In the genomic region with DNA sequence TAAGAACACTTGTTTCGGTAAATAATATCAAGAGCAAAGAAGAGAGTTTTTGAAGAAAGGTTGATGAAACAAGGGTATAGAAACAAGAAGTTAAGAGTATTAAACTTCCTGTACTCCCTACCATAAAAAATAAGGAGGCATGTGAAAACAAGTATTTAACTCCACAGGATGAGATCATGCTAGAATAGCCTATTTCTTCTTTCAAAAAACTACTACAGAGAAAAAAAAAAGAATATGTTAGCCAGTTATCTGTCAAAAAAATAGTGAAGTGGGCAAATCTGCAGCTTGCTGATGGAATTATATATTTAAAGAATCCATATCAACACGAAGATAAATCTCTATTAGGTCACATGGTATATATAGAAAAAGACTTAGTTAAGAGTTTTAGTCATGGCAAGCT, we compare ENCODE assay signal across 16 cellular contexts.
"Had no signal": no experiment of that assay in that cellular context is flagged by ENCODE, and none has a peak within 500 bp of the region (broad histone marks: within the 10 kb centered on the region; RNA-seq: fewer than 3 reads in every experiment).

No MANE protein-coding gene starts in this region.

- H3K27ac ChIP-seq: ascending aorta, cardiac muscle cell, left lung, pancreas, right lobe of liver, thyroid gland, WERI-Rb-1 had no signal

- H3K4me3 Mint-ChIP-seq: activated naive CD4-positive, alpha-beta T cell treated with anti-CD3 and anti-CD28 coated beads for 36 hours; stimulated activated memory B cell treated with anti-CD40 and anti-IgM and Interleukin-4, amounts not matched to agents 10 μg/mL and 1 μg/mL and 100 μg/mL, for 72 hours had no signal

- H3K36me3 ChIP-seq: ascending aorta, cardiac muscle cell, left lung, pancreas, right lobe of liver, thyroid gland had no signal

- H3K4me3 ChIP-seq: ascending aorta, cardiac muscle cell, left lung, pancreas, right lobe of liver, thyroid gland had no signal

- ATAC-seq: left lung; pancreas; right lobe of liver; stimulated activated memory B cell treated with anti-CD40 and anti-IgM and Interleukin-4, amounts not matched to agents 10 μg/mL and 1 μg/mL and 100 μg/mL, for 72 hours had no signal

- H3K27me3 ChIP-seq: ascending aorta, cardiac muscle cell, left lung, pancreas, right lobe of liver, thyroid gland had no signal

- H3K9me3 ChIP-seq: ascending aorta, left lung, pancreas, right lobe of liver, thyroid gland had no signal

- H3K9me3 Mint-ChIP-seq: activated naive CD4-positive, alpha-beta T cell treated with anti-CD3 and anti-CD28 coated beads for 36 hours; stimulated activated memory B cell treated with anti-CD40 and anti-IgM and Interleukin-4, amounts not matched to agents 10 μg/mL and 1 μg/mL and 100 μg/mL, for 72 hours had no signal

- H3K27ac Mint-ChIP-seq: activated naive CD4-positive, alpha-beta T cell treated with anti-CD3 and anti-CD28 coated beads for 36 hours; stimulated activated memory B cell treated with anti-CD40 and anti-IgM and Interleukin-4, amounts not matched to agents 10 μg/mL and 1 μg/mL and 100 μg/mL, for 72 hours had no signal

- H3K27me3 Mint-ChIP-seq: stimulated activated memory B cell treated with anti-CD40 and anti-IgM and Interleukin-4, amounts not matched to agents 10 μg/mL and 1 μg/mL and 100 μg/mL, for 72 hours had no signal

- DNase-seq: activated CD4-positive, alpha-beta T cell treated with anti-CD3 and anti-CD28 coated beads for 1 hour; activated naive CD4-positive, alpha-beta T cell treated with anti-CD3 and anti-CD28 coated beads for 36 hours; foreskin fibroblast; glutamatergic neuron; hypothalamus; left lung; pancreas; right lobe of liver; stimulated activated CD4-positive, alpha-beta T cell treated with anti-CD3 and anti-CD28 coated beads, Interleukin-4, amount 100 ng/mL, for 24 hours; SW 1271; T-helper 2 cell; thyroid gland; WERI-Rb-1 had no signal
